Comparison of ENCODE assay signal across 9 cellular contexts in genomic region chr15:82571722-82572222, GRCh38. TPM values are rescaled to one million over a fixed set of nuclear protein-coding genes. Genes with fewer than 3 reads are reported as not detected.
A peak's percentile ranks its signal among the peaks of the same experiment; 100 is the strongest.
DNase-seq lines count a peak whose midpoint lies in the region; ATAC-seq lines count a peak whose summit lies in the region.
"Had no signal": no experiment of that assay in that cellular context is flagged by ENCODE, and none has a peak within 500 bp of the region (broad histone marks: within the 10 kb centered on the region; RNA-seq: fewer than 3 reads in every experiment).

No MANE protein-coding gene starts in this region.

- H3K4me3 Mint-ChIP-seq in activated T-cell treated with anti-CD3 and anti-CD28 coated beads, Interleukin-2, amount 50 U/mL, for 4 hours, result no peak overlapping the region
- no peak overlapping the region for H3K4me3 Mint-ChIP-seq in activated T-cell treated with anti-CD3 and anti-CD28 coated beads, Interleukin-2, amount 50 U/mL, for 72 hours
- H3K4me3 Mint-ChIP-seq: stimulated activated naive CD8-positive, alpha-beta T cell treated with anti-CD3 and anti-CD28 coated beads, Interleukin-15, Interleukin-2, amounts not matched to agents 100 ng/mL and 50 ng/mL, for 24 hours had no signal

- H3K27me3 Mint-ChIP-seq in activated T-cell treated with anti-CD3 and anti-CD28 coated beads, Interleukin-2, amount 50 U/mL, for 4 hours (ENCODE audit: low read depth), result peaks cover 19% of the 10 kb centered on the region
- H3K27me3 Mint-ChIP-seq in activated T-cell treated with anti-CD3 and anti-CD28 coated beads, Interleukin-2, amount 50 U/mL, for 72 hours (ENCODE audit: low read depth), result peaks cover 28% of the 10 kb centered on the region

- peak; percentile 21 to 37 for ATAC-seq in activated T-cell treated with anti-CD3 and anti-CD28 coated beads, Interleukin-2, amount 50 U/mL, for 4 hours
- ATAC-seq in activated T-cell treated with anti-CD3 and anti-CD28 coated beads, Interleukin-2, amount 50 U/mL, for 72 hours (replicated peaks in 1 of 2), result no peak
- ATAC-seq in GM19395 (IDR thresholded peaks at IDR 0.05; ENCODE audit: unreplicated experiment), result no peak

- H3K27ac Mint-ChIP-seq in activated T-cell treated with anti-CD3 and anti-CD28 coated beads, Interleukin-2, amount 50 U/mL, for 72 hours, result no peak overlapping the region
- H3K27ac Mint-ChIP-seq: stimulated activated naive CD8-positive, alpha-beta T cell treated with anti-CD3 and anti-CD28 coated beads, Interleukin-15, Interleukin-2, amounts not matched to agents 100 ng/mL and 50 ng/mL, for 24 hours had no signal

- no peaks in the 10 kb centered on the region for H3K4me1 Mint-ChIP-seq in activated T-cell treated with anti-CD3 and anti-CD28 coated beads, Interleukin-2, amount 50 U/mL, for 4 hours (ENCODE audit: low read depth)
- no peaks in the 10 kb centered on the region for H3K4me1 Mint-ChIP-seq in activated T-cell treated with anti-CD3 and anti-CD28 coated beads, Interleukin-2, amount 50 U/mL, for 72 hours (ENCODE audit: low read depth)

- no peak for DNase-seq in activated T-cell treated with anti-CD3 and anti-CD28 coated beads, Interleukin-2, amount 50 U/mL, for 4 hours
- DNase-seq in activated T-cell treated with anti-CD3 and anti-CD28 coated beads, Interleukin-2, amount 50 U/mL, for 72 hours, result no peak
- DNase-seq in anterior cingulate cortex (lab: John Stamatoyannopoulos, UW) (peak; percentile 40 to 93 (median 82)), hippocampal formation (lab: John Stamatoyannopoulos, UW) (peak; percentile 80 to 82), renal cortical epithelial cell (ENCODE audit: low read depth) (peak; percentile 14), NCI-H1048 (lab: John Stamatoyannopoulos, UW) (no peak)
- DNase-seq in stimulated activated naive CD4-positive, alpha-beta T cell treated with Interleukin-2 at 50 U/mL for 16 hours (lab: John Stamatoyannopoulos, UW), result no peak

- H3K9me3 Mint-ChIP-seq in activated T-cell treated with anti-CD3 and anti-CD28 coated beads, Interleukin-2, amount 50 U/mL, for 4 hours, result no peaks in the 10 kb centered on the region
- H3K9me3 Mint-ChIP-seq in activated T-cell treated with anti-CD3 and anti-CD28 coated beads, Interleukin-2, amount 50 U/mL, for 72 hours, result no peaks in the 10 kb centered on the region
- H3K9me3 Mint-ChIP-seq: stimulated activated naive CD8-positive, alpha-beta T cell treated with anti-CD3 and anti-CD28 coated beads, Interleukin-15, Interleukin-2, amounts not matched to agents 100 ng/mL and 50 ng/mL, for 24 hours had no signal

- H3K36me3 Mint-ChIP-seq in activated T-cell treated with anti-CD3 and anti-CD28 coated beads, Interleukin-2, amount 50 U/mL, for 4 hours (ENCODE audit: insufficient read depth), result no peaks in the 10 kb centered on the region
- H3K36me3 Mint-ChIP-seq in activated T-cell treated with anti-CD3 and anti-CD28 coated beads, Interleukin-2, amount 50 U/mL, for 72 hours (ENCODE audit: insufficient read depth in 2 of 2), result no peaks in the 10 kb centered on the region

RNA-seq across cellular contexts. Expression of gene RPS17, which starts 31.5 kb away (rescaled TPM):
- 1,000 to 10,000 TPM; 2,990 to 3,578 (median 3,066) TPM for total RNA-seq in activated T-cell treated with anti-CD3 and anti-CD28 coated beads, Interleukin-2, amount 50 U/mL, for 4 hours
- total RNA-seq in activated T-cell treated with anti-CD3 and anti-CD28 coated beads, Interleukin-2, amount 50 U/mL, for 72 hours, result 1,000 to 10,000 TPM; 2,812 to 2,932 TPM
- total RNA-seq in renal cortical epithelial cell, result 661 and 1,315 TPM in 2 replicates

Comparison
In these comparisons a context has a peak if more than half of its experiments do, and no peak if none do; other contexts are left out.
1. ATAC-seq: peak in activated T-cell treated with anti-CD3 and anti-CD28 coated beads, Interleukin-2, amount 50 U/mL, for 4 hours (2 of 2); none in activated T-cell treated with anti-CD3 and anti-CD28 coated beads, Interleukin-2, amount 50 U/mL, for 72 hours (0 of 2) and GM19395 (single experiment).
2. DNase-seq: peak in anterior cingulate cortex (58 of 58), hippocampal formation (2 of 2) and renal cortical epithelial cell (single experiment); none in activated T-cell treated with anti-CD3 and anti-CD28 coated beads, Interleukin-2, amount 50 U/mL, for 4 hours (single experiment), activated T-cell treated with anti-CD3 and anti-CD28 coated beads, Interleukin-2, amount 50 U/mL, for 72 hours (0 of 2), NCI-H1048 (single experiment) and stimulated activated naive CD4-positive, alpha-beta T cell treated with Interleukin-2 at 50 U/mL for 16 hours (single experiment).